17 cellular contexts compared by ENCODE assay signal in the genomic region with DNA sequence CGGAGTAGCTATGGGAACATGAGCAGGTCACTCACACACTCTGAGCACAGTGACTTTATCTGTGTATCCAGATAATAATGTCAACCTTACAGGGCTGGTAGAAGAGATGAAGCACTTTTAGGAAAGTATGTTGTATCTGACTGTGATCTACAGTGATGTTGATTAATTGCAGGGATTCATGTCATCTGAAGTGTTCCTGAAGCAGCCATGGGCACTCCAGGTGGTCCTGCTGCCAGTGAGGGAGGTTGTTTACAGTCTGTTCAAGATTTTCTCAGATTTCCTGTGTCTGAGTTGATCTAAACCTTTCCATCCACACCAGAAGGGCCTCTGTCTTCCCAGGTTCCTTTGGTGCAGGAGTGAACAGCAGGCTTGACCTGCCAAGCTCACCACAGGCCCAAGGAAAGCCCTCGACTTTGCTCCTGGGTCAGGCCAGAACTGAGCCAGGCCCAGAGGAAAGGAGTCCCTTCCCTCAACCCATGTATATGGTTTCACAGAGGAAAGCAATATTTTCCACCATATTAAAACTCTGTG. TPM values are rescaled to one million over a fixed set of nuclear protein-coding genes. Genes with fewer than 3 reads are reported as not detected.
"Had no signal": no experiment of that assay in that cellular context is flagged by ENCODE, and none has a peak within 500 bp of the region (broad histone marks: within the 10 kb centered on the region; RNA-seq: fewer than 3 reads in every experiment).

No MANE protein-coding gene starts in this region.

- H3K36me3 ChIP-seq: right atrium auricular region, stomach, thoracic aorta had no signal

- H3K27ac ChIP-seq: right atrium auricular region, stomach, thoracic aorta had no signal

- H3K4me3 ChIP-seq: lung, right atrium auricular region, skin epidermis, stomach, thoracic aorta had no signal

- H3K9me3 Mint-ChIP-seq: WTC11 had no signal

- H3K27ac Mint-ChIP-seq: activated CD8-positive, alpha-beta T cell treated with anti-CD3 and anti-CD28 coated beads, Interleukin-2, amount 10 ng/mL, durations not matched to agents 7 days and 5 days; WTC11 had no signal

- DNase-seq: activated CD4-positive, alpha-beta T cell treated with anti-CD3 and anti-CD28 coated beads for 48 hours; activated CD8-positive, alpha-beta memory T cell treated with anti-CD3 and anti-CD28 coated beads, Interleukin-2, amount 50 U/mL, for 48 hours; activated CD8-positive, alpha-beta T cell treated with anti-CD3 and anti-CD28 coated beads, Interleukin-2, amount 10 ng/mL, durations not matched to agents 7 days and 5 days; activated naive CD4-positive, alpha-beta T cell treated with Interleukin-2 at 50 U/mL for 16 hours; foreskin melanocyte; head of caudate nucleus; left cardiac atrium; naive B cell; posterior cingulate gyrus; stimulated activated CD4-positive, alpha-beta T cell treated with anti-CD3 and anti-CD28 coated beads, Interleukin-4, amount 100 ng/mL, for 4 hours; stomach had no signal

- H3K4me3 Mint-ChIP-seq: activated CD8-positive, alpha-beta T cell treated with anti-CD3 and anti-CD28 coated beads, Interleukin-2, amount 10 ng/mL, durations not matched to agents 7 days and 5 days; naive B cell; WTC11 had no signal

- H3K27me3 ChIP-seq: right atrium auricular region, stomach had no signal

- H3K36me3 Mint-ChIP-seq: WTC11 had no signal

- H3K9me3 ChIP-seq: right atrium auricular region, stomach, thoracic aorta had no signal

RNA-seq across cellular contexts. Expression of a gene that starts 28.1 kb away (rescaled TPM):
- total RNA-seq: activated CD8-positive, alpha-beta T cell treated with anti-CD3 and anti-CD28 coated beads, Interleukin-2, amount 10 ng/mL, durations not matched to agents 7 days and 5 days; astrocyte; left cardiac atrium; right atrium auricular region; thoracic aorta; WTC11 had no signal
